In genomic region chr14:55411426-55412389, GRCh38 we compare ENCODE assay signal across 1 cellular context.
TF ChIP-seq lines count a peak whose summit lies in the region.

TSS of gene ATG14 (minus strand) at chr14:55411830. CDS start at chr14:55411822, 8 bp downstream.

TF ChIP-seq in K562, 482 proteins besides CTCF, POLR2A, EP300 and RAD21 (continued from another document):
- TF ChIP-seq L3MBTL2 (IDR thresholded peaks at IDR 0.05) (peak; percentile 95), PCBP2 (IDR thresholded peaks at IDR 0.05; ENCODE audit: low read depth, low read length, poor library complexity, severe bottlenecking) (no peak), ARNT (IDR thresholded peaks at IDR 0.05) (no peak), HDAC1 (IDR thresholded peaks at IDR 0.05) (peak; percentile 65 to 98; a peak in 3 of 4 replicates), ARID1B (IDR thresholded peaks at IDR 0.05) (no peak)
- TF ChIP-seq, protein P1, sequence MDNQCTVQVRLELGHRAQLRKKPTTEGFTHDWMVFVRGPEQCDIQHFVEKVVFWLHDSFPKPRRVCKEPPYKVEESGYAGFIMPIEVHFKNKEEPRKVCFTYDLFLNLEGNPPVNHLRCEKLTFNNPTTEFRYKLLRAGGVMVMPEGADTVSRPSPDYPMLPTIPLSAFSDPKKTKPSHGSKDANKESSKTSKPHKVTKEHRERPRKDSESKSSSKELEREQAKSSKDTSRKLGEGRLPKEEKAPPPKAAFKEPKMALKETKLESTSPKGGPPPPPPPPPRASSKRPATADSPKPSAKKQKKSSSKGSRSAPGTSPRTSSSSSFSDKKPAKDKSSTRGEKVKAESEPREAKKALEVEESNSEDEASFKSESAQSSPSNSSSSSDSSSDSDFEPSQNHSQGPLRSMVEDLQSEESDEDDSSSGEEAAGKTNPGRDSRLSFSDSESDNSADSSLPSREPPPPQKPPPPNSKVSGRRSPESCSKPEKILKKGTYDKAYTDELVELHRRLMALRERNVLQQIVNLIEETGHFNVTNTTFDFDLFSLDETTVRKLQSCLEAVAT (IDR thresholded peaks at IDR 0.05), result no peak
TF ChIP-seq in K562: peak in this region for 101.
